Comparison of ENCODE assay signal across 8 cellular contexts in the genomic region with DNA sequence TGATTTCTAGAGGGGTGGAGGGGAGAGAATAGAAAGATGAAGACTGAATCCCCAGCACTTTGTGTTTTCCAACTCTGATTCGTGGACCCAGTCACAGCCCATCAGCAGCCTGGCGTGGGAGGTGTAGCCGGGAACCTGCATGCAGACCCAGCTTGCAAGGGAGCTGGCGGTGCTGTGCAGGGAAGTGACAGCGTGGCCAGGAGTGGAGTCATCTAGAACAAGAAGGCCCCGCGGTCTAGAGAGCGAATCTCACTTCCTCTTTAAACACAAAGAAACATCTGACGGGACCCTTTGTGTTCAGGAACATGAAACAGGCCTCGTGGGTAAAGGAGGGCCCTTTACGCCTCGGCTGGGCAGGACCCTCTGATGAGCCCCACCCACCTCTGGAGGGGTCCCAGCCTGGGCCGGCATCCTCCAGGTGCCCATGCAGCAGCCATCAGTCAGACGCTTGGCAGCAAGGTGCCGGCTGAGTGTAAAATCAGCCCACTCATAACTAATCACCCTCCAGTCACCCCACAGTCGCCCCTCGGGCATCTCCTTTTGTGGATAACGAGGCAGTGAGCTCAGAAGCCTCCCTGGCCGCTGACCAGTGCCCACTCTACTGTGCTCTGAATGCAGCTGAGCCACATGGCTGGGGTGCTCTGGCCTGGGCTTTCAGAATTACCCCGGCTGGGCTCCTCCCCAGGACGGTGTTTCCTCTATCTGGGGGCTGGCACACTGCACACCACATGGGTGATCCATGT. TPM values are rescaled to one million over a fixed set of nuclear protein-coding genes. Genes with fewer than 3 reads are reported as not detected.
DNase-seq lines count a peak whose midpoint lies in the region; ATAC-seq and TF ChIP-seq lines count a peak whose summit lies in the region.

No MANE protein-coding gene starts in this region.

- peak overlapping the region in 3 of 12 donors; percentile 5 to 88 (median 43) for H3K27ac ChIP-seq in heart left ventricle

- H3K4me1 ChIP-seq in heart left ventricle: peaks cover 0 to 48% (median 18%) of the 10 kb centered on the region in 12 donors

- peak overlapping the region in 1 of 12 donors; percentile 28 for H3K4me3 ChIP-seq in heart left ventricle

- H3K36me3 Mint-ChIP-seq in stimulated activated naive B cell treated with anti-CD40 and anti-IgM and Interleukin-4, amounts not matched to agents 10 μg/mL and 1 μg/mL and 100 μg/mL, for 72 hours: peaks cover 0 to 8% of the 10 kb centered on the region in 2 donors

- H3K9me3 Mint-ChIP-seq in stimulated activated naive B cell treated with anti-CD40 and anti-IgM and Interleukin-4, amounts not matched to agents 10 μg/mL and 1 μg/mL and 100 μg/mL, for 72 hours: no peaks in the 10 kb centered on the region

- H3K27ac Mint-ChIP-seq in stimulated activated naive B cell treated with anti-CD40 and anti-IgM and Interleukin-4, amounts not matched to agents 10 μg/mL and 1 μg/mL and 100 μg/mL, for 72 hours: peak overlapping the region; percentile 99

- H3K4me1 Mint-ChIP-seq in stimulated activated naive B cell treated with anti-CD40 and anti-IgM and Interleukin-4, amounts not matched to agents 10 μg/mL and 1 μg/mL and 100 μg/mL, for 72 hours: peaks cover 23 to 55% of the 10 kb centered on the region in 2 donors

- peaks cover 0 to 41% (median 3%) of the 10 kb centered on the region in 9 donors for H3K27me3 ChIP-seq in heart left ventricle

- TF ChIP-seq CTCF in heart left ventricle (IDR thresholded peaks at IDR 0.05): no peak

- H3K36me3 ChIP-seq in heart left ventricle: peaks cover 0 to 13% (median 0%) of the 10 kb centered on the region in 9 donors

- intact Hi-C loops in heart left ventricle (cut with DNase I): no loop called here

- peak overlapping the region; percentile 62 to 80 for H3K4me3 Mint-ChIP-seq in stimulated activated naive B cell treated with anti-CD40 and anti-IgM and Interleukin-4, amounts not matched to agents 10 μg/mL and 1 μg/mL and 100 μg/mL, for 72 hours

- TF ChIP-seq POLR2A in heart left ventricle (IDR thresholded peaks at IDR 0.05): no peak

- ATAC-seq in GM19455 (IDR thresholded peaks at IDR 0.05; ENCODE audit: unreplicated experiment): peak; percentile 60
- ATAC-seq in HG03469 (IDR thresholded peaks at IDR 0.05; ENCODE audit: unreplicated experiment): peak; percentile 39
- ATAC-seq in heart left ventricle: peak in 3 of 4 donors; percentile 12 to 38 (median 30)
- ATAC-seq in stimulated activated naive B cell treated with anti-CD40 and anti-IgM and Interleukin-4, amounts not matched to agents 10 μg/mL and 1 μg/mL and 100 μg/mL, for 72 hours (replicated peaks): peak; percentile 89

- H3K9me3 ChIP-seq in heart left ventricle: no peaks in the 10 kb centered on the region

- 42 to 53% (median 48%) methylated on average over 18 to 21 of the region's 21 CpGs for whole genome bisulfite sequencing in heart left ventricle, 4 donors

- H3K27me3 Mint-ChIP-seq in stimulated activated naive B cell treated with anti-CD40 and anti-IgM and Interleukin-4, amounts not matched to agents 10 μg/mL and 1 μg/mL and 100 μg/mL, for 72 hours: no peaks in the 10 kb centered on the region

- DNase-seq in CD1c-positive myeloid dendritic cell (ENCODE audit: extremely low spot score) (peak; percentile 95), heart left ventricle (peak; percentile 45 to 77 (median 59)), iPS-NIHi7 (ENCODE audit: extremely low spot score) (no peak), NCI-H446 (lab: John Stamatoyannopoulos, UW) (no peak)
- DNase-seq in activated CD4-positive, alpha-beta T cell treated with anti-CD3 and anti-CD28 coated beads, Interleukin-2, amount 50 U/mL, for 4 hours: peak; percentile 40 to 52
- DNase-seq in stimulated activated naive B cell treated with anti-CD40 and anti-IgM and Interleukin-4, amounts not matched to agents 10 μg/mL and 1 μg/mL and 100 μg/mL, for 72 hours: peak; percentile 87

RNA-seq across cellular contexts. Expression of gene SNAI3, which starts 4.4 kb away (rescaled TPM):
- total RNA-seq in heart left ventricle: 1 to 10 TPM in 6 of 9 donors, under 1 TPM in 3; 0.76 to 9.5 (median 1.4) TPM
- polyA plus RNA-seq in heart left ventricle: 1 to 10 TPM; 1.7 to 4.4 TPM

RNA-seq across cellular contexts. Expression of gene MVD, which starts 19.0 kb away (rescaled TPM):
- total RNA-seq in heart left ventricle: 10 to 100 TPM; 17.5 to 26.8 (median 20.6) TPM
- 10 to 100 TPM; 22.3 to 41.2 TPM for polyA plus RNA-seq in heart left ventricle

RNA-seq across cellular contexts. Expression of gene RNF166, which starts 24.3 kb away (rescaled TPM):
- total RNA-seq in heart left ventricle: 10 to 100 TPM in 8 of 9 donors, 1 to 10 TPM in 1; 9.3 to 28.5 (median 15.4) TPM
- polyA plus RNA-seq in heart left ventricle: 10 to 100 TPM; 14.7 to 21.8 TPM

RNA-seq across cellular contexts. Expression of gene CTU2, which starts 24.4 kb away (rescaled TPM):
- total RNA-seq in heart left ventricle: 10 to 100 TPM in 7 of 9 donors, 1 to 10 TPM in 2; 6.5 to 20.8 (median 12.3) TPM
- 10 to 100 TPM; 16.0 to 20.8 TPM for polyA plus RNA-seq in heart left ventricle

RNA-seq across cellular contexts. Expression of gene CYBA, which starts 31.0 kb away (rescaled TPM):
- total RNA-seq in heart left ventricle: 100 to 1,000 TPM in 1 of 9 donors, 10 to 100 TPM in 8; 22.6 to 227 (median 34.4) TPM
- polyA plus RNA-seq in heart left ventricle: 10 to 100 TPM; 46.5 to 48.8 TPM

Comparison
In these comparisons a context has a peak if more than half of its experiments do, and no peak if none do; other contexts are left out.
1. DNase-seq: peak in CD1c-positive myeloid dendritic cell (single experiment), activated CD4-positive, alpha-beta T cell treated with anti-CD3 and anti-CD28 coated beads, Interleukin-2, amount 50 U/mL, for 4 hours (2 of 2), heart left ventricle (5 of 5) and stimulated activated naive B cell treated with anti-CD40 and anti-IgM and Interleukin-4, amounts not matched to agents 10 μg/mL and 1 μg/mL and 100 μg/mL, for 72 hours (single experiment); none in iPS-NIHi7 (single experiment) and NCI-H446 (0 of 2).
2. ATAC-seq: peak in every context shown above with its lines; median percentile 89 in stimulated activated naive B cell treated with anti-CD40 and anti-IgM and Interleukin-4, amounts not matched to agents 10 μg/mL and 1 μg/mL and 100 μg/mL, for 72 hours; 60 in GM19455; 39 in HG03469; 30 in heart left ventricle.